8 cellular contexts compared by ENCODE assay signal in genomic region chr17:16440354-16440753, GRCh38. TPM values are rescaled to one million over a fixed set of nuclear protein-coding genes. Genes with fewer than 3 reads are reported as not detected.
DNase-seq lines count a peak whose midpoint lies in the region; ATAC-seq, FAIRE-seq and TF ChIP-seq lines count a peak whose summit lies in the region.
"Not testable (repeated sequence)": the region's sequence is repeated elsewhere in the genome, so short reads cannot be mapped to it uniquely, and the experiment has no call there.

No MANE protein-coding gene starts in this region.

- TF ChIP-seq RAD21 in HepG2 (CRISPR knock-in tag; IDR thresholded peaks at IDR 0.05) = not testable (repeated sequence)

- peak overlapping the region; percentile 96 for H3K4me2 ChIP-seq in HepG2 (ENCODE audit: low read depth, low read length)

- not testable (repeated sequence) for TF ChIP-seq EP300 in esophagus muscularis mucosa (IDR thresholded peaks at IDR 0.05); HepG2 (IDR thresholded peaks at IDR 0.05; ENCODE audit: low read depth in 2 of 2, low read length in 2 of 2); HepG2 (CRISPR knock-in tag; IDR thresholded peaks at IDR 0.05; ENCODE audit: borderline replicate concordance); ovary (IDR thresholded peaks at IDR 0.05)

- not testable (repeated sequence) for FAIRE-seq in HepG2 (lab: Jason Lieb, UNC)

- WGBS in esophagus muscularis mucosa = 75% methylated on average over 5 of the region's 5 CpGs
- 11% methylated on average over 4 of the region's 5 CpGs for WGBS in HepG2 (ENCODE audit: low lambda C conversion rate)
- 52 to 55% (median 53%) methylated on average over 5 of the region's 5 CpGs for WGBS in ovary, 3 donors
- WGBS in thyroid gland, 2 donors = 68 to 72% methylated on average over 5 of the region's 5 CpGs

- peaks cover 47% of the 10 kb centered on the region for H4K20me1 ChIP-seq in HepG2 (ENCODE audit: insufficient read depth, low read length)

- H3K36me3 ChIP-seq in WERI-Rb-1 (peaks cover 63% of the 10 kb centered on the region), esophagus muscularis mucosa (peaks cover 30 to 46% (median 43%) of the 10 kb centered on the region in 4 donors), HepG2 (replicated peaks in 1 of 2; ENCODE audit: control insufficient read depth in 1 of 2, insufficient read depth in 2 of 2, low read length in 2 of 2) (peaks cover 16 to 42% of the 10 kb centered on the region in 2 experiments), thyroid gland (peaks cover 17 to 23% of the 10 kb centered on the region in 2 donors)
- not testable (repeated sequence) for H3K36me3 ChIP-seq in ovary

- H3K27me3 Mint-ChIP-seq in CD14-positive monocyte (ENCODE audit: low read depth in 3 of 3) = not testable (repeated sequence)

- not testable (repeated sequence) for H3K27me3 ChIP-seq in WERI-Rb-1 (ENCODE audit: insufficient read depth, low read depth, severe bottlenecking); esophagus muscularis mucosa; HepG2 (ENCODE audit: control insufficient read depth in 1 of 2, insufficient read depth in 2 of 2, low read length in 2 of 2); ovary; thyroid gland

- not testable (repeated sequence) for ATAC-seq in HepG2

- H3K79me2 ChIP-seq in HepG2 (ENCODE audit: insufficient read depth, low read length) = peaks cover 39% of the 10 kb centered on the region

- H3K9ac ChIP-seq in HepG2 (ENCODE audit: insufficient read depth, low read depth, low read length) = peak overlapping the region; percentile 98

- H3K9me3 Mint-ChIP-seq in CD14-positive monocyte = not testable (repeated sequence)

- not testable (repeated sequence) for DNase-seq in CD14-positive monocyte (ENCODE audit: low spot score); Jurkat, Clone E6-1 (ENCODE audit: low read depth, low spot score); WERI-Rb-1; astrocyte of the spinal cord (ENCODE audit: low read depth, low spot score); esophagus muscularis mucosa (ENCODE audit: extremely low spot score); HepG2 (ENCODE audit: low spot score); ovary; thyroid gland

- H3K4me1 ChIP-seq in esophagus muscularis mucosa (peaks cover 34 to 64% (median 63%) of the 10 kb centered on the region in 4 donors), HepG2 (ENCODE audit: insufficient read depth, low read length) (peaks cover 84% of the 10 kb centered on the region), ovary (ENCODE audit: insufficient read depth) (peaks cover 17% of the 10 kb centered on the region), thyroid gland (peaks cover 46 to 51% of the 10 kb centered on the region in 2 donors)

- H3K9me3 ChIP-seq in WERI-Rb-1 (ENCODE audit: severe bottlenecking); esophagus muscularis mucosa; HepG2 (ENCODE audit: low read length); ovary; thyroid gland: not testable (repeated sequence)

- TF ChIP-seq CTCF in CD14-positive monocyte (IDR thresholded peaks at IDR 0.05); WERI-Rb-1 (IDR thresholded peaks at IDR 0.05; ENCODE audit: low read depth, low read length); astrocyte of the spinal cord (IDR thresholded peaks at IDR 0.05; ENCODE audit: low read depth, low read length); esophagus muscularis mucosa (IDR thresholded peaks at IDR 0.05); HepG2 (CRISPR knock-in tag; IDR thresholded peaks at IDR 0.05); ovary (IDR thresholded peaks at IDR 0.05); thyroid gland (IDR thresholded peaks at IDR 0.05): not testable (repeated sequence)

- H3K27ac ChIP-seq in WERI-Rb-1 (peak overlapping the region; percentile 24), esophagus muscularis mucosa (replicated peaks in 1 of 4) (peak overlapping the region in 1 of 4 donors; percentile 88), HepG2 (ENCODE audit: extremely low read length, insufficient read depth, low read length) (peak overlapping the region; percentile 89), thyroid gland (peak overlapping the region; percentile 17 to 95 (median 83))
- not testable (repeated sequence) for H3K27ac ChIP-seq in ovary

- H3K4me1 Mint-ChIP-seq in CD14-positive monocyte = peaks cover 49% of the 10 kb centered on the region

- H3K36me3 Mint-ChIP-seq in CD14-positive monocyte = peaks cover 40 to 44% of the 10 kb centered on the region in 2 donors

- peak overlapping the region; percentile 84 for H3K4me3 ChIP-seq in Jurkat, Clone E6-1 (ENCODE audit: low read length)
- peak overlapping the region; percentile 90 for H3K4me3 ChIP-seq in WERI-Rb-1 (ENCODE audit: low read depth, low read length)
- peak overlapping the region; percentile 98 for H3K4me3 ChIP-seq in astrocyte of the spinal cord (ENCODE audit: low read depth, low read length)
- H3K4me3 ChIP-seq in esophagus muscularis mucosa = peak overlapping the region; percentile 71 to 85 (median 76)
- H3K4me3 ChIP-seq in HepG2 (replicated peaks in 1 of 3; ENCODE audit: insufficient read depth in 1 of 3, low read depth in 2 of 3, low read length in 3 of 3) = peak overlapping the region; percentile 91 to 94 (median 93)
- H3K4me3 ChIP-seq in ovary = peak overlapping the region; percentile 63
- H3K4me3 ChIP-seq in thyroid gland (replicated peaks in 1 of 3) = peak overlapping the region in 2 of 3 donors; percentile 5 to 89

- CTCF ChIA-PET in HepG2 (lab: Yijun Ruan, JAX; ENCODE audit: low intra/inter-chr PET ratio, low total read pairs) = not testable (repeated sequence)

- H2AFZ ChIP-seq in HepG2 (ENCODE audit: low read length) = not testable (repeated sequence)

- intact Hi-C loops in CD14-positive monocyte (cut with micrococcal nuclease); esophagus muscularis mucosa (cut with DNase I); HepG2 (cut with micrococcal nuclease; ENCODE audit: unreplicated experiment); ovary (cut with DNase I); thyroid gland (cut with DNase I): not testable (repeated sequence)

- peak overlapping the region; percentile 95 to 96 for H3K4me3 Mint-ChIP-seq in CD14-positive monocyte

- POLR2A ChIA-PET in HepG2 (lab: Yijun Ruan, JAX) = interaction anchor here (0.6 to 10.1 kb wide), 8 partner anchors 13 to 225 kb away, joined by 3 to 159 read pairs (median 4); partner anchors contain the start of genes NCOR1 and UBB

- peak overlapping the region; percentile 31 to 98 (median 95) for H3K27ac Mint-ChIP-seq in CD14-positive monocyte

- BruUV-seq in HepG2 (replicated peaks; lab: Mats Ljungman, UMichigan) = not testable (repeated sequence)

- not testable (repeated sequence) for TF ChIP-seq POLR2A in esophagus muscularis mucosa (IDR thresholded peaks at IDR 0.05; ENCODE audit: low read depth); HepG2 (IDR thresholded peaks at IDR 0.05; ENCODE audit: insufficient read depth in 1 of 2, low read depth in 2 of 2, low read length in 2 of 2); ovary (IDR thresholded peaks at IDR 0.05); thyroid gland (IDR thresholded peaks at IDR 0.05)

- in situ Hi-C loops in astrocyte of the spinal cord (cut with HindIII; ENCODE audit: low sequenced_read_pairs); HepG2 (cut with HindIII; ENCODE audit: extremely low pct_ligation_motif_present, low pct_unique_long_range_greater_than_20kb): not testable (repeated sequence)

RNA-seq across cellular contexts. Expression of gene TRPV2, which starts 25.0 kb away (rescaled TPM):
- 10 to 100 TPM; 58.2 to 66.3 TPM for polyA plus RNA-seq in CD14-positive monocyte
- polyA plus RNA-seq in Jurkat, Clone E6-1 (2012; ENCODE audit: insufficient read depth, insufficient read length) = 43.1 TPM
- total RNA-seq in esophagus muscularis mucosa = 10 to 100 TPM; 11.3 to 19.1 (median 17.7) TPM
- 7.3 and 13.6 TPM in 2 replicates for total RNA-seq in HepG2 (2016; rRNA removed; fragmentation: Illumina TruSeq; extraction: Trizol)
- 3.5 and 3.8 TPM in 2 replicates for total RNA-seq in HepG2 (2016; cell fraction: cytosol; rRNA removed; fragmentation: Illumina TruSeq; extraction: Trizol; ENCODE audit: low read depth)
- 6.3 and 14.4 TPM in 2 replicates for total RNA-seq in HepG2 (2016; cell fraction: insoluble cytoplasmic fraction; rRNA removed; fragmentation: Illumina TruSeq; extraction: Trizol)
- total RNA-seq in HepG2 (2016; cell fraction: membrane; rRNA removed; fragmentation: Illumina TruSeq; extraction: Trizol) = 3.2 and 4.6 TPM in 2 replicates
- 9.6 and 14.3 TPM in 2 replicates for total RNA-seq in HepG2 (2016; cell fraction: nucleus; rRNA removed; fragmentation: Illumina TruSeq; extraction: Trizol)
- polyA plus RNA-seq in HepG2 (2011; rRNA removed) = 21.3 and 37.6 TPM in 2 replicates
- polyA plus RNA-seq in HepG2 (2011; cell fraction: cytosol; rRNA removed) = 20.1 and 21.2 TPM in 2 replicates
- polyA plus RNA-seq in HepG2 (2011; cell fraction: nucleus; rRNA removed) = 40.8 and 61.1 TPM in 2 replicates
- 26.6 and 37.4 TPM in 2 replicates for polyA plus RNA-seq in HepG2 (2012)
- 2.0 and 2.3 TPM in 2 replicates for polyA plus RNA-seq in HepG2 (2016; cell fraction: cytosol; fragmentation: Illumina TruSeq; extraction: Trizol; ENCODE audit: low read depth)
- 3.6 and 5.9 TPM in 2 replicates for polyA plus RNA-seq in HepG2 (2016; cell fraction: insoluble cytoplasmic fraction; fragmentation: Illumina TruSeq; extraction: Trizol; ENCODE audit: low read depth)
- polyA plus RNA-seq in HepG2 (2016; cell fraction: membrane; fragmentation: Illumina TruSeq; extraction: Trizol; ENCODE audit: low read depth) = 2.2 and 2.8 TPM in 2 replicates
- 14.9 and 19.2 TPM in 2 replicates for polyA plus RNA-seq in HepG2 (2016; cell fraction: nucleus; fragmentation: Illumina TruSeq; extraction: Trizol; ENCODE audit: insufficient read depth, low read depth)
- polyA minus RNA-seq in HepG2 (2011; rRNA and poly(A)+ RNA removed; ENCODE audit: low replicate concordance) = 1.4 and 45.5 TPM in 2 replicates
- polyA minus RNA-seq in HepG2 (2011; cell fraction: cytosol; rRNA and poly(A)+ RNA removed) = 24.7 and 31.6 TPM in 2 replicates
- 11.8 and 18.9 TPM in 2 replicates for polyA minus RNA-seq in HepG2 (2011; cell fraction: nucleus; rRNA and poly(A)+ RNA removed)
- 10 to 100 TPM in 5 of 7 donors, 1 to 10 TPM in 2; 8.7 to 40.4 (median 13.0) TPM for total RNA-seq in ovary
- 10 to 100 TPM; 11.5 to 13.1 TPM for polyA plus RNA-seq in ovary
- 10 to 100 TPM in 1 of 4 donors, 1 to 10 TPM in 3; 3.2 to 12.5 (median 6.5) TPM for total RNA-seq in thyroid gland

RNA-seq across cellular contexts. Expression of gene LRRC75A, which starts 51.6 kb away (rescaled TPM):
- polyA plus RNA-seq in CD14-positive monocyte (1 to 10 TPM; 1.0 to 1.4 TPM), HepG2 (2011; rRNA removed) (0.03 and 0.18 TPM in 2 replicates), ovary (10 to 100 TPM in 1 of 2 donors, 1 to 10 TPM in 1; 2.2 to 12.5 TPM)
- 8.6 TPM for polyA plus RNA-seq in Jurkat, Clone E6-1 (2012; ENCODE audit: insufficient read depth, insufficient read length)
- total RNA-seq in esophagus muscularis mucosa (1 to 10 TPM in 2 of 4 donors, under 1 TPM in 2; 0.83 to 3.5 (median 2.0) TPM), HepG2 (2016; rRNA removed; fragmentation: Illumina TruSeq; extraction: Trizol) (0.06 TPM in 1 of 2 replicates, not detected in the other), ovary (1 to 10 TPM; 1.0 to 8.1 (median 4.1) TPM), thyroid gland (10 to 100 TPM in 1 of 4 donors, 1 to 10 TPM in 3; 4.0 to 16.7 (median 7.8) TPM)
- total RNA-seq in HepG2 (2016; cell fraction: cytosol; rRNA removed; fragmentation: Illumina TruSeq; extraction: Trizol; ENCODE audit: low read depth) = not detected in 2 replicates
- total RNA-seq in HepG2 (2016; cell fraction: insoluble cytoplasmic fraction; rRNA removed; fragmentation: Illumina TruSeq; extraction: Trizol) = 0.10 TPM in 1 of 2 replicates, not detected in the other
- 0.15 and 0.21 TPM in 2 replicates for total RNA-seq in HepG2 (2016; cell fraction: membrane; rRNA removed; fragmentation: Illumina TruSeq; extraction: Trizol)
- not detected in 2 replicates for total RNA-seq in HepG2 (2016; cell fraction: nucleus; rRNA removed; fragmentation: Illumina TruSeq; extraction: Trizol)
- 0.04 and 0.06 TPM in 2 replicates for polyA plus RNA-seq in HepG2 (2011; cell fraction: cytosol; rRNA removed)
- polyA plus RNA-seq in HepG2 (2011; cell fraction: nucleus; rRNA removed) = 0.10 and 0.12 TPM in 2 replicates
- polyA plus RNA-seq in HepG2 (2012) = 0.64 and 0.87 TPM in 2 replicates
- polyA plus RNA-seq in HepG2 (2016; cell fraction: cytosol; fragmentation: Illumina TruSeq; extraction: Trizol; ENCODE audit: low read depth) = not detected in 2 replicates
- polyA plus RNA-seq in HepG2 (2016; cell fraction: insoluble cytoplasmic fraction; fragmentation: Illumina TruSeq; extraction: Trizol; ENCODE audit: low read depth) = not detected in 2 replicates
- 0.08 TPM in 1 of 2 replicates, not detected in the other for polyA plus RNA-seq in HepG2 (2016; cell fraction: membrane; fragmentation: Illumina TruSeq; extraction: Trizol; ENCODE audit: low read depth)
- not detected in 2 replicates for polyA plus RNA-seq in HepG2 (2016; cell fraction: nucleus; fragmentation: Illumina TruSeq; extraction: Trizol; ENCODE audit: insufficient read depth, low read depth)
- 1.6 TPM in 1 of 2 replicates, not detected in the other for polyA minus RNA-seq in HepG2 (2011; rRNA and poly(A)+ RNA removed; ENCODE audit: low replicate concordance)
- not detected in 2 replicates for polyA minus RNA-seq in HepG2 (2011; cell fraction: cytosol; rRNA and poly(A)+ RNA removed)
- 0.25 TPM in 1 of 2 replicates, not detected in the other for polyA minus RNA-seq in HepG2 (2011; cell fraction: nucleus; rRNA and poly(A)+ RNA removed)

RNA-seq across cellular contexts. Expression of gene UBB, which starts 59.5 kb away (rescaled TPM):
- 1,000 to 10,000 TPM; 1,282 to 1,365 TPM for polyA plus RNA-seq in CD14-positive monocyte
- polyA plus RNA-seq in Jurkat, Clone E6-1 (2012; ENCODE audit: insufficient read depth, insufficient read length) = 940 TPM
- total RNA-seq in esophagus muscularis mucosa = 1,000 to 10,000 TPM in 2 of 4 donors, 100 to 1,000 TPM in 2; 713 to 1,130 (median 983) TPM
- 2,066 and 2,598 TPM in 2 replicates for total RNA-seq in HepG2 (2016; rRNA removed; fragmentation: Illumina TruSeq; extraction: Trizol)
- 1,884 and 2,042 TPM in 2 replicates for total RNA-seq in HepG2 (2016; cell fraction: cytosol; rRNA removed; fragmentation: Illumina TruSeq; extraction: Trizol; ENCODE audit: low read depth)
- total RNA-seq in HepG2 (2016; cell fraction: insoluble cytoplasmic fraction; rRNA removed; fragmentation: Illumina TruSeq; extraction: Trizol) = 2,199 and 2,677 TPM in 2 replicates
- 1,573 and 1,587 TPM in 2 replicates for total RNA-seq in HepG2 (2016; cell fraction: membrane; rRNA removed; fragmentation: Illumina TruSeq; extraction: Trizol)
- total RNA-seq in HepG2 (2016; cell fraction: nucleus; rRNA removed; fragmentation: Illumina TruSeq; extraction: Trizol) = 582 and 612 TPM in 2 replicates
- 1,130 and 1,263 TPM in 2 replicates for polyA plus RNA-seq in HepG2 (2011; rRNA removed)
- polyA plus RNA-seq in HepG2 (2011; cell fraction: cytosol; rRNA removed) = 1,588 and 1,623 TPM in 2 replicates
- 397 and 543 TPM in 2 replicates for polyA plus RNA-seq in HepG2 (2011; cell fraction: nucleus; rRNA removed)
- polyA plus RNA-seq in HepG2 (2012) = 1,977 and 2,062 TPM in 2 replicates
- polyA plus RNA-seq in HepG2 (2016; cell fraction: cytosol; fragmentation: Illumina TruSeq; extraction: Trizol; ENCODE audit: low read depth) = 1,937 and 2,024 TPM in 2 replicates
- 1,705 and 1,710 TPM in 2 replicates for polyA plus RNA-seq in HepG2 (2016; cell fraction: insoluble cytoplasmic fraction; fragmentation: Illumina TruSeq; extraction: Trizol; ENCODE audit: low read depth)
- 1,088 and 1,107 TPM in 2 replicates for polyA plus RNA-seq in HepG2 (2016; cell fraction: membrane; fragmentation: Illumina TruSeq; extraction: Trizol; ENCODE audit: low read depth)
- polyA plus RNA-seq in HepG2 (2016; cell fraction: nucleus; fragmentation: Illumina TruSeq; extraction: Trizol; ENCODE audit: insufficient read depth, low read depth) = 679 and 692 TPM in 2 replicates
- polyA minus RNA-seq in HepG2 (2011; rRNA and poly(A)+ RNA removed; ENCODE audit: low replicate concordance) = 1,440 and 2,606 TPM in 2 replicates
- 681 and 793 TPM in 2 replicates for polyA minus RNA-seq in HepG2 (2011; cell fraction: cytosol; rRNA and poly(A)+ RNA removed)
- polyA minus RNA-seq in HepG2 (2011; cell fraction: nucleus; rRNA and poly(A)+ RNA removed) = 194 and 303 TPM in 2 replicates
- total RNA-seq in ovary = 100 to 1,000 TPM; 445 to 993 (median 806) TPM
- polyA plus RNA-seq in ovary = 1,000 to 10,000 TPM in 1 of 2 donors, 100 to 1,000 TPM in 1; 775 to 1,551 TPM
- 1,000 to 10,000 TPM in 3 of 4 donors, 100 to 1,000 TPM in 1; 917 to 1,584 (median 1,245) TPM for total RNA-seq in thyroid gland

Comparison
In these comparisons a context has a peak if more than half of its experiments do, and no peak if none do; other contexts are left out.
1. H3K4me3 ChIP-seq: peak in every context shown above with its lines; median percentile 98 in astrocyte of the spinal cord; 93 in HepG2; 90 in WERI-Rb-1; 84 in Jurkat, Clone E6-1; 76 in esophagus muscularis mucosa; 63 in ovary; 47 in thyroid gland.